In genomic region chr10:46264301-46264700, GRCh38 we compare ENCODE assay signal across 9 cellular contexts. TPM values are rescaled to one million over a fixed set of nuclear protein-coding genes. Genes with fewer than 3 reads are reported as not detected.
"Had no signal": no experiment of that assay in that cellular context is flagged by ENCODE, and none has a peak within 500 bp of the region (broad histone marks: within the 10 kb centered on the region; RNA-seq: fewer than 3 reads in every experiment).

No MANE protein-coding gene starts in this region.

RNA-seq across cellular contexts. Expression of gene ANTXRL, which starts 22.5 kb away (rescaled TPM):
- total RNA-seq: activated CD8-positive, alpha-beta memory T cell treated with anti-CD3 and anti-CD28 coated beads, Interleukin-2, amount 10 ng/mL, durations not matched to agents 7 days and 5 days; activated naive CD4-positive, alpha-beta T cell treated with anti-CD3 and anti-CD28 coated beads for 36 hours; activated naive CD4-positive, alpha-beta T cell treated with anti-CD3 and anti-CD28 coated beads, Interleukin-2, amount 50 U/mL, for 72 hours; activated T-helper 2 cell treated with anti-CD3 and anti-CD28 coated beads, Interferon-gamma antibody, Interleukin-2, Interleukin-4, amounts not matched to agents 10 μg/mL and 5 μg/mL and 100 μg/mL, durations not matched to agents 14 hours and 24 hours and 36 hours; MCF 10A; Right ventricle myocardium inferior; SK-MEL-5; T-helper 2 cell treated with Interferon-gamma antibody and Interleukin-4, amounts not matched to agents 100 ng/mL and 5 ng/mL, for 36 hours had no signal
- polyA plus RNA-seq: aorta had no signal
